Comparison of ENCODE assay signal across 8 cellular contexts in genomic region chr16:58515125-58515870, GRCh38. TPM values are rescaled to one million over a fixed set of nuclear protein-coding genes. Genes with fewer than 3 reads are reported as not detected.
DNase-seq lines count a peak whose midpoint lies in the region; TF ChIP-seq lines count a peak whose summit lies in the region.

Gene SETD6 (plus strand): TSS chr16:58515517. CDS start chr16:58515538, 21 bp downstream.

- no peak for TF ChIP-seq EP300 in transverse colon (IDR thresholded peaks at IDR 0.05; ENCODE audit: low read depth)

- peaks cover 7% of the 10 kb centered on the region for H3K79me1 ChIP-seq in trophoblast cell (ENCODE audit: low read length)

- peak within 1 kb of the TSS; percentile 93 for H3K4me2 ChIP-seq in SU-DHL-6 (ENCODE audit: low read depth, low read length, poor library complexity, severe bottlenecking)
- H3K4me2 ChIP-seq in trophoblast cell (ENCODE audit: low read length): peak within 1 kb of the TSS; percentile 90

- intact Hi-C loops in cardiac septum (cut with DNase I): loop anchor here (5.0 kb wide), 1 partner anchor 112 kb away; the partner anchor contains the start of gene CNOT1
- intact Hi-C loops in transverse colon (cut with DNase I; ENCODE audit: low total_unique reads): no loop called here

- TF ChIP-seq CTCF in SU-DHL-6 (IDR thresholded peaks at IDR 0.05; ENCODE audit: insufficient read depth, low read length, poor library complexity, severe bottlenecking) (no peak), transverse colon (IDR thresholded peaks at IDR 0.05) (peak in 4 of 5 experiments; percentile 26 to 75 (median 44))

- peak within 1 kb of the TSS; percentile 44 for H2AK5ac ChIP-seq in trophoblast cell (ENCODE audit: low read length)

- peaks cover 11% of the 10 kb centered on the region for H3K36me3 ChIP-seq in SU-DHL-6 (ENCODE audit: low read length)
- H3K36me3 ChIP-seq in adipocyte (ENCODE audit: control insufficient read depth, insufficient read depth, low read length, severe bottlenecking): peaks cover 36% of the 10 kb centered on the region
- peaks cover 16 to 38% of the 10 kb centered on the region in 2 experiments for H3K36me3 ChIP-seq in trophoblast cell (ENCODE audit: control insufficient read depth in 1 of 2, insufficient read depth in 2 of 2, low read length in 2 of 2)
- H3K36me3 ChIP-seq in transverse colon: peaks cover 0 to 22% (median 9%) of the 10 kb centered on the region in 4 donors

- TF ChIP-seq POLR2A in transverse colon (IDR thresholded peaks at IDR 0.05): peak; percentile 54

- no peak within 1 kb of the TSS for H2BK12ac ChIP-seq in trophoblast cell (ENCODE audit: low read length)

- H3K9me2 ChIP-seq in SU-DHL-6 (replicated peaks; ENCODE audit: insufficient read depth, low read length): no peaks in the 10 kb centered on the region

- H2BK5ac ChIP-seq in trophoblast cell (ENCODE audit: low read depth, low read length, poor library complexity): peak within 1 kb of the TSS; percentile 77

- H3K14ac ChIP-seq in trophoblast cell (ENCODE audit: low read length): peak within 1 kb of the TSS; percentile 61

- H3K4me3 ChIP-seq in SU-DHL-6 (ENCODE audit: insufficient read depth, low read length, poor library complexity, severe bottlenecking) (peak within 1 kb of the TSS; percentile 90), adipocyte (ENCODE audit: low read length) (peak within 1 kb of the TSS; percentile 95), trophoblast cell (ENCODE audit: low read depth, low read length) (peak within 1 kb of the TSS; percentile 94), transverse colon (peak within 1 kb of the TSS; percentile 56 to 91 (median 76))

- H3K4ac ChIP-seq in trophoblast cell (ENCODE audit: low read depth, low read length): peak within 1 kb of the TSS; percentile 49

- H3K27me3 ChIP-seq in SU-DHL-6 (ENCODE audit: low read length) (no peaks in the 10 kb centered on the region), adipocyte (replicated peaks; ENCODE audit: control insufficient read depth, insufficient read depth, low read length) (no peaks in the 10 kb centered on the region), trophoblast cell (ENCODE audit: insufficient read depth, low read length) (no peaks in the 10 kb centered on the region), transverse colon (no peaks in the 10 kb centered on the region)

- H3K9me3 ChIP-seq in SU-DHL-6 (ENCODE audit: insufficient read depth, low read length) (no peaks in the 10 kb centered on the region), adipocyte (ENCODE audit: control insufficient read depth, low read length) (no peaks in the 10 kb centered on the region), trophoblast cell (ENCODE audit: insufficient read depth, low read depth, low read length) (no peaks in the 10 kb centered on the region), transverse colon (no peaks in the 10 kb centered on the region)

- H4K8ac ChIP-seq in trophoblast cell (ENCODE audit: low read depth, low read length): peak within 1 kb of the TSS; percentile 88

- H3K18ac ChIP-seq in trophoblast cell (ENCODE audit: low read length): peak within 1 kb of the TSS; percentile 60

- peak within 1 kb of the TSS; percentile 91 for H3K9ac ChIP-seq in SU-DHL-6 (ENCODE audit: low read length)
- peak within 1 kb of the TSS; percentile 88 for H3K9ac ChIP-seq in adipocyte (ENCODE audit: low read length)
- peak within 1 kb of the TSS; percentile 82 for H3K9ac ChIP-seq in trophoblast cell (ENCODE audit: low read length)

- WGBS in trophoblast cell (ENCODE audit: extremely low coverage, insufficient coverage, insufficient read length): no CpG with 5 or more reads among the region's 80 CpGs
- WGBS in transverse colon (ENCODE audit: low coverage in 1 of 2), 2 donors: 3% methylated on average over 53 of the region's 80 CpGs; no CpG with 5 or more reads in 1 of the 2 donors

- H4K20me1 ChIP-seq in SU-DHL-6 (ENCODE audit: low read depth, low read length): peaks cover 3% of the 10 kb centered on the region; the same call in 1 of the 2 replicates

- in situ Hi-C loops in transverse colon (cut with MboI; ENCODE audit: low pct_ligation_motif_present in 1 of 4, low pct_unique_long_range_greater_than_20kb in 1 of 4, low sequenced_read_pairs in 3 of 4): no loop called here

- DNase-seq in GM03348 (ENCODE audit: low spot score) (peak; percentile 94), GOT3 (lab: John Stamatoyannopoulos, UW) (peak; percentile 46), M059J (ENCODE audit: low read depth) (peak; percentile 87), adipocyte (ENCODE audit: low read depth) (peak; percentile 96), cardiac septum (ENCODE audit: low spot score) (peak; percentile 94), trophoblast cell (peak; percentile 86 to 91), transverse colon (peak; percentile 90)

- peak within 1 kb of the TSS; percentile 64 for H3K27ac ChIP-seq in SU-DHL-6 (ENCODE audit: low read depth, low read length)
- H3K27ac ChIP-seq in trophoblast cell (ENCODE audit: low read depth, low read length): peak within 1 kb of the TSS; percentile 48
- H3K27ac ChIP-seq in transverse colon: peak within 1 kb of the TSS; percentile 83 to 96 (median 89)

- H3K23ac ChIP-seq in trophoblast cell (ENCODE audit: low read length): no peak within 1 kb of the TSS

- H2BK120ac ChIP-seq in trophoblast cell (ENCODE audit: insufficient read depth, low read length, poor library complexity): peak within 1 kb of the TSS; percentile 70

- H3K79me2 ChIP-seq in SU-DHL-6 (ENCODE audit: insufficient read depth, low read length) (peaks cover 13% of the 10 kb centered on the region), trophoblast cell (ENCODE audit: control insufficient read depth, insufficient read depth, low read length, poor library complexity) (peaks cover 7% of the 10 kb centered on the region)

- H3F3A ChIP-seq in SU-DHL-6 (ENCODE audit: insufficient read depth): peaks cover 44% of the 10 kb centered on the region

- peaks cover 11% of the 10 kb centered on the region for H3K4me1 ChIP-seq in adipocyte (ENCODE audit: control insufficient read depth, insufficient read depth, low read length)
- H3K4me1 ChIP-seq in trophoblast cell (ENCODE audit: control insufficient read depth in 1 of 2, insufficient read depth in 2 of 2, low read length in 2 of 2): peaks cover 5 to 12% of the 10 kb centered on the region in 2 experiments
- H3K4me1 ChIP-seq in transverse colon: peaks cover 0 to 26% (median 19%) of the 10 kb centered on the region in 4 donors

- H2AFZ ChIP-seq in SU-DHL-6 (ENCODE audit: low read depth, low read length, severe bottlenecking): peak within 1 kb of the TSS; percentile 98
- peak within 1 kb of the TSS; percentile 91 for H2AFZ ChIP-seq in trophoblast cell (ENCODE audit: insufficient read depth, low read length, poor library complexity)

- H4K12ac ChIP-seq in trophoblast cell (ENCODE audit: low read depth, low read length): peak within 1 kb of the TSS; percentile 93

- H4K91ac ChIP-seq in trophoblast cell (ENCODE audit: low read depth, low read length): peak within 1 kb of the TSS; percentile 66

RNA-seq across cellular contexts. Expression of gene SETD6, which starts in this region (rescaled TPM):
- total RNA-seq in M059J (2014; rRNA removed; shearing (Covaris generic)): 7.5 and 11.0 TPM in 2 replicates
- 12.4 TPM for total RNA-seq in cardiac septum
- 8.3 and 8.4 TPM in 2 replicates for polyA plus RNA-seq in trophoblast cell (2013)
- 10 to 100 TPM; 22.1 to 44.8 (median 23.3) TPM for total RNA-seq in transverse colon

Comparison
In these comparisons a context has a peak if more than half of its experiments do, and no peak if none do; other contexts are left out.
1. Peak in every context shown above with its lines: DNase-seq, H3K4me3 ChIP-seq and H3K27ac ChIP-seq.
2. DNase-seq: peak in every context shown above with its lines; median percentile 96 in adipocyte; 94 in GM03348; 94 in cardiac septum; 90 in transverse colon; 88 in trophoblast cell; 87 in M059J; 46 in GOT3.